In the genomic region with DNA sequence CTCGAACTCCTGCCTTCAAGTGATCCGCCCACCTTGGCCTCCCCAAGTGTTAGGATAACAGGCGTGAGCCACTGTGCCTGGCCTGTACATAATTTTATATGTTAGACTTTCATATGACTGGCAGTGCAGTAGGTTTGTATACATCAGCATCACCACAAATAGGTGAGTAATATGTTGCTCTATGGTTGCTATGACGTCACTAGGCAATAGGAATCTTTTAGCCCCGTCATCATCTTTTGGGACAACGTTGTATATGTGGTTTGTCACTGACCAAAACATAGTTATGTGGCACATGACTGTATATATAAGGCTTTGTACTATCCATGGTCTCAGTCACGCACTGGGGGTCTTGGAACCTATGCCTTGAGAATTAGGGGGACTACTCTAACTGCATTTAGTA, we compare ENCODE assay signal across 30 cellular contexts.
"Had no signal": no experiment of that assay in that cellular context is flagged by ENCODE, and none has a peak within 500 bp of the region (broad histone marks: within the 10 kb centered on the region; RNA-seq: fewer than 3 reads in every experiment).

No MANE protein-coding gene starts in this region.

- H3K9me3 ChIP-seq: adrenal gland, body of pancreas, Peyer's patch had no signal

- H3K27ac Mint-ChIP-seq: activated B cell treated with CpG ODN at 0.5 μM for 24 hours; activated CD8-positive, alpha-beta T cell treated with anti-CD3 and anti-CD28 coated beads for 36 hours; activated naive CD4-positive, alpha-beta T cell treated with anti-CD3 and anti-CD28 coated beads for 36 hours; activated naive CD4-positive, alpha-beta T cell treated with anti-CD3 and anti-CD28 coated beads, Interleukin-2, amount 50 U/mL, for 72 hours; activated T-cell treated with anti-CD3 and anti-CD28 coated beads, Interleukin-2, amount 50 U/mL, for 72 hours had no signal

- FAIRE-seq: astrocyte had no signal

- H3K4me3 Mint-ChIP-seq: activated B cell treated with CpG ODN at 0.5 μM for 24 hours; activated CD8-positive, alpha-beta T cell treated with anti-CD3 and anti-CD28 coated beads for 36 hours; activated naive CD4-positive, alpha-beta T cell treated with anti-CD3 and anti-CD28 coated beads for 36 hours; activated T-cell treated with anti-CD3 and anti-CD28 coated beads, Interleukin-2, amount 50 U/mL, for 72 hours had no signal

- H3K4me3 ChIP-seq: adrenal gland, body of pancreas, breast epithelium, Peyer's patch had no signal

- H3K27me3 ChIP-seq: adrenal gland, body of pancreas, breast epithelium, Peyer's patch had no signal

- H3K27ac ChIP-seq: adrenal gland, body of pancreas, breast epithelium, Peyer's patch, RWPE1, VCaP had no signal

- H3K36me3 ChIP-seq: adrenal gland, breast epithelium, Peyer's patch had no signal

- ATAC-seq: activated CD8-positive, alpha-beta T cell treated with anti-CD3 and anti-CD28 coated beads for 36 hours; body of pancreas; Right ventricle myocardium inferior; SK-N-SH treated with all-trans-retinoic acid at 6 μM for 48 hours had no signal

- H3K4me1 ChIP-seq: adrenal gland, body of pancreas, breast epithelium, Peyer's patch had no signal

- DNase-seq: activated B cell treated with CpG ODN at 0.5 μM for 24 hours; activated CD4-positive, alpha-beta T cell treated with anti-CD3 and anti-CD28 coated beads for 48 hours; activated CD4-positive, alpha-beta T cell treated with anti-CD3 and anti-CD28 coated beads, Interleukin-2, amount 50 U/mL, for 4 hours; activated CD4-positive, CD25-positive, alpha-beta regulatory T cell treated with anti-CD3 and anti-CD28 coated beads, Interleukin-2, amount 50 U/mL, for 72 hours; activated CD8-positive, alpha-beta T cell treated with anti-CD3 and anti-CD28 coated beads for 36 hours; activated gamma-delta T cell treated with Interleukin-2 at 50 U/mL for 16 hours; activated naive CD4-positive, alpha-beta T cell treated with anti-CD3 and anti-CD28 coated beads for 36 hours; activated T-cell treated with anti-CD3 and anti-CD28 coated beads, Interleukin-2, amount 50 U/mL, for 1 hour; activated T-cell treated with anti-CD3 and anti-CD28 coated beads, Interleukin-2, amount 50 U/mL, for 72 hours; adrenal gland; body of pancreas; Karpas-422; NCI-H1105; NCI-H1417 treated with DMSO at 0.1 percent for 48 hours; NCI-H1930; NCI-H2081 treated with DMSO at 0.1 percent for 48 hours; NCI-H226; NCI-H524 treated with DMSO at 0.1 percent for 48 hours; Peyer's patch; SIG-M5; T-helper 1 cell; T-helper 2 cell; T-helper 9 cell had no signal

- H3K4me1 Mint-ChIP-seq: activated B cell treated with CpG ODN at 0.5 μM for 24 hours had no signal
